17 cellular contexts compared by ENCODE assay signal in the genomic region with DNA sequence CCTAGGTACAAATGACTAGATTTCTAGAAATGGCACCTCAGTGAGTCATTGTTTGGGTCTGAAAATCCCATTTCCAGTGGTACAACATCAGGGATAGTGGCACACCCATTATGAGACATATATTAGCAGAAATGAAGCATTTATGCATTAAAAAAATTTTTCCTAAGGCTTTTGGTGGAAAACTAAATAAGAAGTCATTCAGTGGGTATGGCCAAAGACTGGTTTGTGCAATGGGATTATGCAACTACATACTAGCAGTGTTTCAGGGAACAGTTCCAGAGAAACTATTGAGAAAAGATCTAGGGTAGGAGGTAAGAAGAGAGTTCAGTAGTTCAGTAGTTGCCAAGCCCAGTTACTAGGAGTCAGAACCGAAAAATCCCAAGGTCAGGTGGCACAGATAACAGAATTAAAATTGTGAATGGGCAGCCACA.
DNase-seq lines count a peak whose midpoint lies in the region; ATAC-seq, FAIRE-seq and TF ChIP-seq lines count a peak whose summit lies in the region.
"Had no signal": no experiment of that assay in that cellular context is flagged by ENCODE, and none has a peak within 500 bp of the region (broad histone marks: within the 10 kb centered on the region; RNA-seq: fewer than 3 reads in every experiment).

No MANE protein-coding gene starts in this region.

- DNase-seq in AG09319 (ENCODE audit: extremely low read depth, low read depth): peak; percentile 74
- DNase-seq in IMR-90: peak; percentile 46
- DNase-seq in amniotic epithelial cell (ENCODE audit: low read depth): peak; percentile 100
- no peak for DNase-seq in left ventricle myocardium superior
- DNase-seq in urothelium cell line (ENCODE audit: low spot score): no peak
- DNase-seq in mesendoderm: no peak
- DNase-seq in NCI-H2227 (lab: John Stamatoyannopoulos, UW; ENCODE audit: unreplicated experiment): no peak
- no peak for DNase-seq in NCI-H1930 (lab: John Stamatoyannopoulos, UW)
- DNase-seq: activated CD4-positive, alpha-beta T cell treated with anti-CD3 and anti-CD28 coated beads, Interleukin-2, amount 10 ng/mL, durations not matched to agents 7 days and 5 days; amniotic stem cell; DMS79 treated with DMSO at 0.1 percent for 48 hours; dorsolateral prefrontal cortex; NCI-H1092 treated with DMSO at 0.1 percent for 48 hours; Peyer's patch; psoas muscle had no signal

- no peaks in the 10 kb centered on the region for H3K9me3 ChIP-seq in IMR-90 (ENCODE audit: control insufficient read depth, insufficient read depth, low read length)
- H3K9me3 ChIP-seq: BLaER1 treated with 17β-estradiol and CSF1 and Interleukin-3, amounts not matched to agents 10 nM and 100 nM; Peyer's patch; psoas muscle had no signal

- POLR2A ChIA-PET in IMR-90 (lab: Charles Lee; ENCODE audit: unreplicated experiment): no interaction called here

- H4K91ac ChIP-seq in IMR-90 (ENCODE audit: insufficient read depth, low read depth, low read length): no peak overlapping the region

- TF ChIP-seq RAD21 in IMR-90 (IDR thresholded peaks at IDR 0.05; ENCODE audit: low read length): no peak

- H2AK5ac ChIP-seq in IMR-90 (ENCODE audit: low read depth, low read length) (no peak overlapping the region), mesendoderm (ENCODE audit: low read length) (no peak overlapping the region)

- ATAC-seq in IMR-90 (ENCODE audit: low read depth) (peak; percentile 59), left ventricle myocardium superior (peak; percentile 76)
- ATAC-seq: psoas muscle had no signal

- no CpG with 5 or more reads among the region's 1 CpG for WGBS in IMR-90 (ENCODE audit: extremely low coverage in 2 of 2, insufficient read length in 1 of 2), 2 experiments
- WGBS in mesendoderm (ENCODE audit: extremely low coverage, insufficient coverage, low lambda C conversion rate): no CpG with 5 or more reads among the region's 1 CpG

- H4K8ac ChIP-seq in IMR-90 (ENCODE audit: low read depth in 2 of 2, low read length in 2 of 2) (no peak overlapping the region), mesendoderm (ENCODE audit: low read depth, low read length) (no peak overlapping the region)

- no peak for TF ChIP-seq CTCF in AG09319 (IDR thresholded peaks at IDR 0.05; ENCODE audit: low read depth, low read length)
- no peak for TF ChIP-seq CTCF in IMR-90 (conservative IDR thresholded peaks at IDR 0.05; ENCODE audit: low read depth, low read length)

- no peak overlapping the region for H3K23ac ChIP-seq in IMR-90 (ENCODE audit: low read depth, low read length)
- no peak overlapping the region for H3K23ac ChIP-seq in mesendoderm (ENCODE audit: low read length)

- no peak for FAIRE-seq in urothelium cell line (lab: Jason Lieb, UNC)
- FAIRE-seq: islet of Langerhans had no signal

- H3K9me1 ChIP-seq in IMR-90 (ENCODE audit: insufficient read depth, low read length): no peaks in the 10 kb centered on the region

- H3K79me1 ChIP-seq in IMR-90 (ENCODE audit: low read depth in 1 of 2, low read length in 2 of 2): no peaks in the 10 kb centered on the region
- H3K79me1 ChIP-seq in mesendoderm (ENCODE audit: low read length): no peaks in the 10 kb centered on the region

- no peak overlapping the region for H2BK120ac ChIP-seq in IMR-90 (ENCODE audit: low read depth, low read length)
- no peak overlapping the region for H2BK120ac ChIP-seq in mesendoderm (ENCODE audit: low read depth, low read length)

- H3K4me2 ChIP-seq in IMR-90 (ENCODE audit: low read depth, low read length) (no peak overlapping the region), mesendoderm (ENCODE audit: low read length) (no peak overlapping the region)

- CTCF ChIA-PET in IMR-90 (lab: Yijun Ruan, JAX): no interaction called here

- H3K36me3 ChIP-seq in IMR-90 (ENCODE audit: control insufficient read depth, insufficient read depth, low read length) (no peaks in the 10 kb centered on the region), mesendoderm (ENCODE audit: control insufficient read depth, insufficient read depth, low read length) (no peaks in the 10 kb centered on the region)
- H3K36me3 ChIP-seq: BLaER1 treated with 17β-estradiol and CSF1 and Interleukin-3, amounts not matched to agents 10 nM and 100 nM; Peyer's patch had no signal

- no peaks in the 10 kb centered on the region for H3K4me1 ChIP-seq in IMR-90 (ENCODE audit: control insufficient read depth, insufficient read depth, low read length)
- H3K4me1 ChIP-seq in mesendoderm (ENCODE audit: control insufficient read depth, low read depth, low read length): no peaks in the 10 kb centered on the region
- H3K4me1 ChIP-seq: Peyer's patch, psoas muscle had no signal

- no peak overlapping the region for H3K4me3 ChIP-seq in IMR-90 (ENCODE audit: insufficient read depth, low read depth, low read length)
- H3K4me3 ChIP-seq in mesendoderm (ENCODE audit: low read length): no peak overlapping the region
- H3K4me3 ChIP-seq: BLaER1 treated with 17β-estradiol and CSF1 and Interleukin-3, amounts not matched to agents 10 nM and 100 nM; dorsolateral prefrontal cortex; Peyer's patch; psoas muscle had no signal

- H4K20me1 ChIP-seq in IMR-90 (ENCODE audit: insufficient read depth, low read length): no peaks in the 10 kb centered on the region
- H4K20me1 ChIP-seq: BLaER1 treated with 17β-estradiol and CSF1 and Interleukin-3, amounts not matched to agents 10 nM and 100 nM had no signal

- no peak overlapping the region for H2AFZ ChIP-seq in IMR-90 (replicated peaks; ENCODE audit: low read length, poor library complexity)

- H3K4ac ChIP-seq in IMR-90 (ENCODE audit: low read depth, low read length) (no peak overlapping the region), mesendoderm (ENCODE audit: low read depth, low read length) (no peak overlapping the region)

- H3K9ac ChIP-seq in IMR-90 (ENCODE audit: low read depth, low read length) (no peak overlapping the region), mesendoderm (ENCODE audit: low read length) (no peak overlapping the region)
- H3K9ac ChIP-seq: BLaER1 treated with 17β-estradiol and CSF1 and Interleukin-3, amounts not matched to agents 10 nM and 100 nM had no signal

- H2AK9ac ChIP-seq in IMR-90 (replicated peaks; ENCODE audit: low read depth, low read length, poor library complexity): no peak overlapping the region

- no peak for TF ChIP-seq POLR2A in IMR-90 (IDR thresholded peaks at IDR 0.05; ENCODE audit: low read depth, low read length)

- H2BK15ac ChIP-seq in IMR-90 (ENCODE audit: low read depth, low read length) (no peak overlapping the region), mesendoderm (replicated peaks; ENCODE audit: low read depth) (no peak overlapping the region)

- H3K56ac ChIP-seq in IMR-90 (ENCODE audit: extremely low read depth, insufficient read depth, low read length) (no peak overlapping the region), mesendoderm (ENCODE audit: low read length) (no peak overlapping the region)

- H2BK5ac ChIP-seq in IMR-90 (ENCODE audit: low read depth, low read length, poor library complexity, severe bottlenecking): no peak overlapping the region
- H2BK5ac ChIP-seq in mesendoderm (ENCODE audit: low read length): no peak overlapping the region

- no peaks in the 10 kb centered on the region for H3K79me2 ChIP-seq in mesendoderm (ENCODE audit: control insufficient read depth, insufficient read depth, low read length)

- in situ Hi-C loops in IMR-90 (cut with MboI; ENCODE audit: low sequenced_read_pairs): no loop called here

- no peak overlapping the region for H3K14ac ChIP-seq in IMR-90 (replicated peaks; ENCODE audit: low read depth, low read length)

- dilution Hi-C loops in IMR-90 (cut with HindIII; ENCODE audit: low sequenced_read_pairs, unreplicated experiment): no loop called here

- no peak overlapping the region for H3K27ac ChIP-seq in IMR-90 (ENCODE audit: insufficient read depth, low read length)
- no peak overlapping the region for H3K27ac ChIP-seq in mesendoderm (ENCODE audit: low read depth, low read length)
- H3K27ac ChIP-seq: BLaER1 treated with 17β-estradiol and CSF1 and Interleukin-3, amounts not matched to agents 10 nM and 100 nM; dorsolateral prefrontal cortex; Peyer's patch; psoas muscle had no signal

- no peak overlapping the region for H2BK20ac ChIP-seq in IMR-90 (ENCODE audit: low read depth, low read length)

- BruUV-seq in IMR-90 (replicated peaks; lab: Mats Ljungman, UMichigan): no TSS peak

- H4K5ac ChIP-seq in IMR-90 (ENCODE audit: low read depth, low read length) (no peak overlapping the region), mesendoderm (ENCODE audit: low read length) (no peak overlapping the region)

- intact Hi-C loops in IMR-90 (cut with micrococcal nuclease) (no loop called here), left ventricle myocardium superior (cut with micrococcal nuclease) (no loop called here)

- H3K27me3 ChIP-seq in IMR-90 (ENCODE audit: control insufficient read depth, insufficient read depth, low read length): no peaks in the 10 kb centered on the region
- no peaks in the 10 kb centered on the region for H3K27me3 ChIP-seq in mesendoderm (ENCODE audit: insufficient read depth, low read length, poor library complexity)
- H3K27me3 ChIP-seq: BLaER1 treated with 17β-estradiol and CSF1 and Interleukin-3, amounts not matched to agents 10 nM and 100 nM; dorsolateral prefrontal cortex; Peyer's patch had no signal

- H3K18ac ChIP-seq in IMR-90 (ENCODE audit: low read depth, low read length): no peak overlapping the region
- H3K18ac ChIP-seq in mesendoderm (ENCODE audit: low read length): no peak overlapping the region

TF ChIP-seq in IMR-90, 13 proteins besides CTCF, POLR2A, EP300 and RAD21:
- peak; percentile 62 for TF ChIP-seq CEBPB (IDR thresholded peaks at IDR 0.05; ENCODE audit: low read depth, low read length)
- no peak for TF ChIP-seq FOS (IDR thresholded peaks at IDR 0.05; ENCODE audit: low read depth, low read length)

Comparison
In these comparisons a context has a peak if more than half of its experiments do, and no peak if none do; other contexts are left out.
1. DNase-seq: peak in AG09319 (single experiment), IMR-90 (single experiment) and amniotic epithelial cell (single experiment); none in left ventricle myocardium superior (single experiment), urothelium cell line (single experiment), mesendoderm (single experiment), NCI-H2227 (single experiment) and NCI-H1930 (0 of 2).